In the genomic region with DNA sequence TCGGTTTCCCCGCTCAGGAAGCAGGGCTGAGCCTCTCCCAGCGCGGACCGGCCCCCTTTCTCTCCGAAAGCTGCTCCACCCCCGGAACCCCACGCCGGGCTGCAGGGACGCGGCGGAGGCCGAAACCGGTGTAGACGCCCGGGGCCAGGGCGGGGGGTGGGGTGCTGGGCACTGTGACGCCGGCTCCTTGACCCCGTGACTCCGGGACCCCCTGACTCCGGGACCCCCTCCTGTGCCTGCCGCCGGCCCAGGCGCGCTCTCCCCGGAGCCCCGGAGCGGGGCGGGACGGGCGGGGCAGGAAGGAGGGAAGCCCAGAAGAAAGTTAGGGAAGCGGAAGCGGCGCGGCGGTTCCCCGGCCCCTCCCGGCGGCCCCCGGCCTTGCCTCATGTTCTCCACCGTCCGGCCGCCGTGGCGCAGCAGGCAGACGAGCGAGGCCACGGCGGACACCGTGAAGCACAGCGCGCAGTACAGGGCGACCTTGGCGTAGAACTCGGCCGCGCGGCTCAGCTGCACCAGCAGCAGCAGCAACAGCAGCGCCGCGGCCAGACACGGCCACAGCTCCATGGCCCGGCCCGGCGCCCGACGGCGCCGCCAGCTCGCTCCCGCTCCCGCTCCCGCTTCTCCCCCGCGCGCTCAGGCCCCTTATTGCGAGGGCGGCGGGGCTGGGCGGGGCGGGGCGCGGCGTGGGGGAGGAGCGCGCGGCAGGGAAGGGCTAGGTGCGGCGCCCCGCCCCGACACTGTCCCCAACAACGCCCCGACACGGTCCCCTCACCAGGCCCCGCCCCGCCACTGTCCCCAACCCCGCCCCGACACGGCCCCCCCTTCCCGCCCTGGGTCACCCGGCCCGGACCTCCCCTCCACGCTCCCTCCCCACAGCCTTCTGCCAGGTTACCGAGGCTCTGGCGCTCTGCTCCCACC, we compare ENCODE assay signal across 8 cellular contexts. TPM values are rescaled to one million over a fixed set of nuclear protein-coding genes. Genes with fewer than 3 reads are reported as not detected.
DNase-seq lines count a peak whose midpoint lies in the region; ATAC-seq and TF ChIP-seq lines count a peak whose summit lies in the region.

A gene (minus strand): TSS at position 664 of the 918 bp plus-strand sequence. CDS start 100 bp downstream, at position 564.

- H3K4me1 Mint-ChIP-seq in activated B cell treated with CpG ODN at 0.5 μM for 24 hours = peaks cover 10% of the 10 kb centered on the region

- peak; percentile 56 for ATAC-seq in GM21825 (IDR thresholded peaks at IDR 0.05; ENCODE audit: unreplicated experiment)
- ATAC-seq in activated B cell treated with CpG ODN at 0.5 μM for 24 hours (ENCODE audit: low read depth) = peak; percentile 94
- peak; percentile 77 for ATAC-seq in left colon
- no peak for ATAC-seq in HG02981 (IDR thresholded peaks at IDR 0.05; ENCODE audit: unreplicated experiment)

- H3K9me3 Mint-ChIP-seq in activated B cell treated with CpG ODN at 0.5 μM for 24 hours = no peaks in the 10 kb centered on the region

- POLR2A ChIA-PET in activated B cell treated with CpG ODN at 0.5 μM for 24 hours (lab: Charles Lee) = interaction anchor here (0.6 to 2.6 kb wide), 7 partner anchors 14 to 204 kb away, joined by 3 to 20 read pairs (median 4); no protein-coding TSS in a partner anchor

- no peaks in the 10 kb centered on the region for H3K36me3 Mint-ChIP-seq in activated B cell treated with CpG ODN at 0.5 μM for 24 hours (ENCODE audit: low read depth)

- intact Hi-C loops in activated B cell treated with CpG ODN at 0.5 μM for 24 hours (cut with micrococcal nuclease) (loop anchor here (2.0 to 5.0 kb wide), 4 partner anchors 14 to 205 kb away; a partner anchor contains a TSS), left colon (cut with DNase I, micrococcal nuclease) (no loop called here)

- CTCF ChIA-PET in activated B cell treated with CpG ODN at 0.5 μM for 24 hours (lab: Charles Lee) = no interaction called here

- peak; percentile 33 for DNase-seq in DMS153 treated with DMSO at 0.1 percent for 48 hours (lab: John Stamatoyannopoulos, UW; ENCODE audit: unreplicated experiment)
- DNase-seq in NCI-H1417 (lab: John Stamatoyannopoulos, UW) = peak; percentile 8 to 78 (median 78)
- peak; percentile 64 for DNase-seq in activated B cell treated with CpG ODN at 0.5 μM for 24 hours
- peak; percentile 23 for DNase-seq in central memory CD4-positive, alpha-beta T cell
- peak; percentile 85 to 89 for DNase-seq in left colon
- peak; percentile 54 to 73 for DNase-seq in stimulated activated CD4-positive, alpha-beta T cell treated with anti-CD3 and anti-CD28 coated beads, Interleukin-4, amount 100 ng/mL, for 4 hours

- H3K27me3 Mint-ChIP-seq in activated B cell treated with CpG ODN at 0.5 μM for 24 hours = no peaks in the 10 kb centered on the region

- peak within 1 kb of the TSS; percentile 78 for H3K4me3 Mint-ChIP-seq in activated B cell treated with CpG ODN at 0.5 μM for 24 hours

- no peak for TF ChIP-seq CTCF in activated B cell treated with CpG ODN at 0.5 μM for 24 hours (IDR thresholded peaks at IDR 0.05)

- peak within 1 kb of the TSS; percentile 59 for H3K27ac Mint-ChIP-seq in activated B cell treated with CpG ODN at 0.5 μM for 24 hours

RNA-seq across cellular contexts. Expression of the gene that starts here (rescaled TPM):
- total RNA-seq in activated B cell treated with CpG ODN at 0.5 μM for 24 hours = 16.6 and 17.1 TPM in 2 replicates
- total RNA-seq in left colon = 100 to 1,000 TPM; 152 to 211 TPM

Comparison
In these comparisons a context has a peak if more than half of its experiments do, and no peak if none do; other contexts are left out.
1. DNase-seq: peak in every context shown above with its lines; median percentile 87 in left colon; 78 in NCI-H1417; 64 in activated B cell treated with CpG ODN at 0.5 μM for 24 hours; 64 in stimulated activated CD4-positive, alpha-beta T cell treated with anti-CD3 and anti-CD28 coated beads, Interleukin-4, amount 100 ng/mL, for 4 hours; 33 in DMS153 treated with DMSO at 0.1 percent for 48 hours; 23 in central memory CD4-positive, alpha-beta T cell.